In the genomic region with DNA sequence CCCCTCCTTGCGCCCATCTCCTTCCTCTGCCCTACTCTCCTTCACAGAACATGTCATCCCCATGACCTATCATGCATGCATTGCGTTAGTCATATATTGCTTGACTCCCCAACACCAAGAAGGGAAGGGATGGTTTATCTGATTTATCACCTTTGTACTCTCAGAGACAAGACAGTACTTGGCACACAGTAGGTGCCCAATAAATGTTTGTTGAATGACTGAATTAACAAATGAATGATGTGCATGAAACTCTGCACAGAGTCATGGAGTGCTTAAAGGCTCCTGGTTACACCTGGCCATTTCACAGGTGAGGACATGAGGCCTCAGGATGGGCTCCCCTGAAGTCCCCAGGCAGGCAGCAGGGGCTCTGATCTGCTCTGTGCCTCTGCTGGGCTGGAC, we compare ENCODE assay signal across 1 cellular context.
TF ChIP-seq lines count a peak whose summit lies in the region.

No MANE protein-coding gene starts in this region.

TF ChIP-seq in K562, 482 proteins besides CTCF, POLR2A, EP300 and RAD21:
- TF ChIP-seq, protein P1, sequence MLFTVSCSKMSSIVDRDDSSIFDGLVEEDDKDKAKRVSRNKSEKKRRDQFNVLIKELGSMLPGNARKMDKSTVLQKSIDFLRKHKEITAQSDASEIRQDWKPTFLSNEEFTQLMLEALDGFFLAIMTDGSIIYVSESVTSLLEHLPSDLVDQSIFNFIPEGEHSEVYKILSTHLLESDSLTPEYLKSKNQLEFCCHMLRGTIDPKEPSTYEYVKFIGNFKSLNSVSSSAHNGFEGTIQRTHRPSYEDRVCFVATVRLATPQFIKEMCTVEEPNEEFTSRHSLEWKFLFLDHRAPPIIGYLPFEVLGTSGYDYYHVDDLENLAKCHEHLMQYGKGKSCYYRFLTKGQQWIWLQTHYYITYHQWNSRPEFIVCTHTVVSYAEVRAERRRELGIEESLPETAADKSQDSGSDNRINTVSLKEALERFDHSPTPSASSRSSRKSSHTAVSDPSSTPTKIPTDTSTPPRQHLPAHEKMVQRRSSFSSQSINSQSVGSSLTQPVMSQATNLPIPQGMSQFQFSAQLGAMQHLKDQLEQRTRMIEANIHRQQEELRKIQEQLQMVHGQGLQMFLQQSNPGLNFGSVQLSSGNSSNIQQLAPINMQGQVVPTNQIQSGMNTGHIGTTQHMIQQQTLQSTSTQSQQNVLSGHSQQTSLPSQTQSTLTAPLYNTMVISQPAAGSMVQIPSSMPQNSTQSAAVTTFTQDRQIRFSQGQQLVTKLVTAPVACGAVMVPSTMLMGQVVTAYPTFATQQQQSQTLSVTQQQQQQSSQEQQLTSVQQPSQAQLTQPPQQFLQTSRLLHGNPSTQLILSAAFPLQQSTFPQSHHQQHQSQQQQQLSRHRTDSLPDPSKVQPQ (CRISPR knock-in tag; IDR thresholded peaks at IDR 0.05; ENCODE audit: borderline replicate concordance): no peak
- TF ChIP-seq ZKSCAN8 (CRISPR knock-in tag; IDR thresholded peaks at IDR 0.05) (peak; percentile 80; the same call in 1 of the 2 replicates), ZKSCAN1 (IDR thresholded peaks at IDR 0.05; ENCODE audit: low read depth, low read length) (peak; percentile 64), ZNF124 (CRISPR knock-in tag; IDR thresholded peaks at IDR 0.05) (no peak), DDX20 (tag; IDR thresholded peaks at IDR 0.05; ENCODE audit: low read depth) (no peak), PML (IDR thresholded peaks at IDR 0.05; ENCODE audit: low read length) (no peak), PHF20 (IDR thresholded peaks at IDR 0.05; ENCODE audit: partially characterized antibody) (no peak), RFX7 (CRISPR knock-in tag; IDR thresholded peaks at IDR 0.05) (no peak), ZNF24 (IDR thresholded peaks at IDR 0.05) (peak; percentile 77), ZBTB9 (CRISPR knock-in tag; IDR thresholded peaks at IDR 0.05) (no peak), ZNF444 (CRISPR knock-in tag; IDR thresholded peaks at IDR 0.05) (no peak), CUX1 (CRISPR knock-in tag; IDR thresholded peaks at IDR 0.05) (no peak), PYGO2 (tag; IDR thresholded peaks at IDR 0.05) (no peak), ZNF143 (CRISPR knock-in tag; IDR thresholded peaks at IDR 0.05) (no peak), NFXL1 (CRISPR knock-in tag; IDR thresholded peaks at IDR 0.05) (no peak), ZBTB17 (CRISPR knock-in tag; IDR thresholded peaks at IDR 0.05) (no peak), TEAD1 (CRISPR knock-in tag; IDR thresholded peaks at IDR 0.05) (no peak), NCOA2 (IDR thresholded peaks at IDR 0.05; ENCODE audit: partially characterized antibody in 2 of 2) (no peak), ZNF140 (CRISPR knock-in tag; IDR thresholded peaks at IDR 0.05) (no peak), GTF2A2 (tag; IDR thresholded peaks at IDR 0.05) (no peak), STAG1 (CRISPR knock-in tag; IDR thresholded peaks at IDR 0.05; ENCODE audit: borderline replicate concordance) (no peak), ZNF639 (CRISPR knock-in tag; conservative IDR thresholded peaks at IDR 0.05 in 1 of 2, IDR thresholded peaks at IDR 0.05 in 1 of 2) (no peak), ADNP (tag; IDR thresholded peaks at IDR 0.05) (no peak), HIVEP1 (CRISPR knock-in tag; IDR thresholded peaks at IDR 0.05) (no peak), ZNF431 (CRISPR knock-in tag; IDR thresholded peaks at IDR 0.05) (0 out of 2 replicates have a peak, but pooled peaks have one; percentile 51), EZH2 (IDR thresholded peaks at IDR 0.05; ENCODE audit: borderline replicate concordance, low read depth, low read length) (no peak), TAF7 (tag; IDR thresholded peaks at IDR 0.05) (no peak), MED1 (CRISPR knock-in tag; IDR thresholded peaks at IDR 0.05; ENCODE audit: borderline replicate concordance) (no peak)
TF ChIP-seq in K562: peak in this region for 4.
